In the genomic region with DNA sequence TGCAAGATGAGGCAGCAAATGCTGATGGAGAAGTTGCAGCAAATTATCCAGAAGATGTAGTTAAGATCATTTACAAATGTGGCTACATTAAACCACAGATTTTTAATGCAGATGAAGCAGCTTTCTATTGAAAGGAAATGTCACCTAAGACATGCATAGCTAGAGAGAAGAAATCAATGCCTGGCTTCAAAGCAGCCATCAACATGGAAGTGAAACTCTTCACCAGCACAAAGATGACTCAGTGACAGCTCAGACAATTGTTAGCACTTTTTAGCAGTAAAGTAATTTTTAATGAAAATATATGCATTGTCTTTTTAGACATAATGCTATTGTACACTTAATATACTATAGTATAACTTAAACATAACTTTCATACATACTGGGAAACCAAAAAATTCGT, we compare ENCODE assay signal across 15 cellular contexts.
A peak's percentile ranks its signal among the peaks of the same experiment; 100 is the strongest.
DNase-seq lines count a peak whose midpoint lies in the region; ATAC-seq, FAIRE-seq and TF ChIP-seq lines count a peak whose summit lies in the region.
"Had no signal": no experiment of that assay in that cellular context is flagged by ENCODE, and none has a peak within 500 bp of the region (broad histone marks: within the 10 kb centered on the region; RNA-seq: fewer than 3 reads in every experiment).

No MANE protein-coding gene starts in this region.

- DNase-seq in GM18507 (ENCODE audit: extremely low spot score, insufficient read length, low read depth) = no peak
- DNase-seq in cerebellar cortex (ENCODE audit: low spot score) = no peak
- DNase-seq in HuH-7.5 (ENCODE audit: low spot score) = no peak
- DNase-seq in prostate gland (ENCODE audit: low spot score) = no peak
- no peak for DNase-seq in T1000 (lab: John Stamatoyannopoulos, UW)
- DNase-seq: activated CD8-positive, alpha-beta memory T cell treated with anti-CD3 and anti-CD28 coated beads for 24 hours; aorta; effector memory CD8-positive, alpha-beta T cell; left ventricle myocardium superior; NCI-H1417; stomach; T-cell had no signal

- WGBS in prostate gland = 64% methylated on average over 1 of the region's 1 CpG

- H3K9me3 ChIP-seq in prostate gland = no peaks in the 10 kb centered on the region
- H3K9me3 ChIP-seq: stomach had no signal

- ATAC-seq in GM19397 (IDR thresholded peaks at IDR 0.05; ENCODE audit: unreplicated experiment) (peak; percentile 94), HG02852 (IDR thresholded peaks at IDR 0.05; ENCODE audit: unreplicated experiment) (peak; percentile 96), HG03469 (IDR thresholded peaks at IDR 0.05; ENCODE audit: unreplicated experiment) (peak; percentile 96)
- ATAC-seq: effector memory CD8-positive, alpha-beta T cell; left ventricle myocardium superior; T-cell had no signal

- FAIRE-seq in GM18507 (lab: Jason Lieb, UNC) = peak; percentile 82

- H3K4me3 ChIP-seq in prostate gland = no peak overlapping the region
- H3K4me3 ChIP-seq: stomach had no signal

- no peak overlapping the region for H3K27ac ChIP-seq in prostate gland
- H3K27ac ChIP-seq: stomach had no signal

- no peaks in the 10 kb centered on the region for H3K36me3 ChIP-seq in prostate gland
- H3K36me3 ChIP-seq: stomach had no signal

- no peak for TF ChIP-seq POLR2A in prostate gland (IDR thresholded peaks at IDR 0.05)

- no peaks in the 10 kb centered on the region for H3K27me3 ChIP-seq in prostate gland (replicated peaks; ENCODE audit: insufficient read depth)
- H3K27me3 ChIP-seq: stomach had no signal

- intact Hi-C loops in prostate gland (cut with DNase I) = no loop called here

- TF ChIP-seq CTCF in prostate gland (IDR thresholded peaks at IDR 0.05) = no peak

- H3K4me1 ChIP-seq in prostate gland (replicated peaks) = no peaks in the 10 kb centered on the region
- H3K4me1 ChIP-seq: stomach had no signal
